20 cellular contexts compared by ENCODE assay signal in the genomic region with DNA sequence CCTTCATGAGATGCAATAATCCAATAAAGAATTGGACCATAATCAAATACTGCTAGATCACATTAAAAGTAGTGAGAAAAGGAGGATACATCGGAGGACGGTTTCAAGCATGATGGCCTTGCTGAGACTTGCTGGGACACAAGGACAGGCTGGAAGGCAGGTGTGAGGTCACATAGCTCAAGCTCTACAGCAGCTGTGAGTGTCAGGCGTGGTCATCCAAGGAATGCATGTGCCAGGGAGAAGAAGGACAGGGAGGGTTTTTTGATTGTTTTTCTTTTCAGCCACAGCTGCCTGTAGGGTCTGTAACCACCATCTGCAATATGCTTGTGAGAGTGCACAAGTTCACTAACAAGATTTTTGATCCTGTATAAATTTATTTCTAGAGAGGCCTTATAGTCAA. TPM values are rescaled to one million over a fixed set of nuclear protein-coding genes. Genes with fewer than 3 reads are reported as not detected.
A peak's percentile ranks its signal among the peaks of the same experiment; 100 is the strongest.
DNase-seq lines count a peak whose midpoint lies in the region; ATAC-seq lines count a peak whose summit lies in the region.
"Had no signal": no experiment of that assay in that cellular context is flagged by ENCODE, and none has a peak within 500 bp of the region (broad histone marks: within the 10 kb centered on the region; RNA-seq: fewer than 3 reads in every experiment).

No MANE protein-coding gene starts in this region.

- no peak for DNase-seq in CD4-positive, CD25-positive, alpha-beta regulatory T cell
- DNase-seq in DMS79 (lab: John Stamatoyannopoulos, UW), result peak; percentile 25
- DNase-seq in activated CD8-positive, alpha-beta T cell treated with anti-CD3 and anti-CD28 coated beads, Interleukin-2, amount 10 ng/mL, durations not matched to agents 7 days and 5 days, result no peak
- no peak for DNase-seq in naive B cell
- no peak for DNase-seq in HuH-7 (ENCODE audit: low spot score)
- DNase-seq in cerebellum (ENCODE audit: low spot score), result no peak
- DNase-seq in superior temporal gyrus (ENCODE audit: extremely low spot score), result no peak
- DNase-seq: amniotic stem cell; COR-L47; dermis blood vessel endothelial cell; EL; head of caudate nucleus; KBM-7; NCI-H146; small intestine; stimulated activated CD4-positive, alpha-beta T cell treated with anti-CD3 and anti-CD28 coated beads, Interleukin-2, amount 100 ng/mL, for 48 hours; stimulated activated naive CD8-positive, alpha-beta T cell treated with anti-CD3 and anti-CD28 coated beads, Interleukin-15, Interleukin-2, amounts not matched to agents 100 U/mL and 50 U/mL, for 24 hours had no signal

- POLR2A ChIA-PET in activated CD8-positive, alpha-beta T cell treated with anti-CD3 and anti-CD28 coated beads, Interleukin-2, amount 10 ng/mL, durations not matched to agents 7 days and 5 days (lab: Charles Lee), result no interaction called here

- no peak overlapping the region for H3K27ac ChIP-seq in CD4-positive, CD25-positive, alpha-beta regulatory T cell (ENCODE audit: insufficient read depth, low read length, poor library complexity, severe bottlenecking)
- H3K27ac ChIP-seq: tibial nerve had no signal

- H3K4me3 Mint-ChIP-seq in CD4-positive, CD25-positive, alpha-beta regulatory T cell, result no peak overlapping the region
- no peak overlapping the region for H3K4me3 Mint-ChIP-seq in activated CD8-positive, alpha-beta T cell treated with anti-CD3 and anti-CD28 coated beads, Interleukin-2, amount 10 ng/mL, durations not matched to agents 7 days and 5 days
- no peak overlapping the region for H3K4me3 Mint-ChIP-seq in naive B cell

- H3K4me1 Mint-ChIP-seq in CD4-positive, CD25-positive, alpha-beta regulatory T cell, result peaks cover 0 to 45% (median 19%) of the 10 kb centered on the region in 4 donors
- peaks cover 7% of the 10 kb centered on the region for H3K4me1 Mint-ChIP-seq in activated CD8-positive, alpha-beta T cell treated with anti-CD3 and anti-CD28 coated beads, Interleukin-2, amount 10 ng/mL, durations not matched to agents 7 days and 5 days (ENCODE audit: low read depth)
- H3K4me1 Mint-ChIP-seq in naive B cell, result peaks cover 32 to 43% (median 42%) of the 10 kb centered on the region in 3 donors

- H3K36me3 Mint-ChIP-seq in CD4-positive, CD25-positive, alpha-beta regulatory T cell, result peaks cover 61% of the 10 kb centered on the region
- peaks cover 68% of the 10 kb centered on the region for H3K36me3 Mint-ChIP-seq in activated CD8-positive, alpha-beta T cell treated with anti-CD3 and anti-CD28 coated beads, Interleukin-2, amount 10 ng/mL, durations not matched to agents 7 days and 5 days (ENCODE audit: low read depth)
- peaks cover 15 to 41% of the 10 kb centered on the region in 2 donors for H3K36me3 Mint-ChIP-seq in naive B cell

- no peak for ATAC-seq in CD4-positive, CD25-positive, alpha-beta regulatory T cell (ENCODE audit: low read depth in 2 of 2)
- no peak for ATAC-seq in activated CD8-positive, alpha-beta T cell treated with anti-CD3 and anti-CD28 coated beads, Interleukin-2, amount 10 ng/mL, durations not matched to agents 7 days and 5 days
- no peak for ATAC-seq in naive B cell (ENCODE audit: low read depth in 2 of 2)
- ATAC-seq: left lobe of liver; stimulated activated naive CD8-positive, alpha-beta T cell treated with anti-CD3 and anti-CD28 coated beads, Interleukin-15, Interleukin-2, amounts not matched to agents 100 U/mL and 50 U/mL, for 24 hours had no signal

- H3K4me1 ChIP-seq in CD4-positive, CD25-positive, alpha-beta regulatory T cell (ENCODE audit: control insufficient read depth, insufficient read depth, low read length, poor library complexity, severe bottlenecking), result no peaks in the 10 kb centered on the region

- CTCF ChIA-PET in activated CD8-positive, alpha-beta T cell treated with anti-CD3 and anti-CD28 coated beads, Interleukin-2, amount 10 ng/mL, durations not matched to agents 7 days and 5 days (lab: Charles Lee), result no interaction called here

- peaks cover 97% of the 10 kb centered on the region for H3K36me3 ChIP-seq in CD4-positive, CD25-positive, alpha-beta regulatory T cell (ENCODE audit: control insufficient read depth, insufficient read depth, low read length)
- H3K36me3 ChIP-seq: tibial nerve had no signal

- H3K27me3 ChIP-seq in CD4-positive, CD25-positive, alpha-beta regulatory T cell (ENCODE audit: control insufficient read depth, insufficient read depth, low read length), result no peaks in the 10 kb centered on the region
- H3K27me3 ChIP-seq: tibial nerve had no signal

- H3K4me3 ChIP-seq in CD4-positive, CD25-positive, alpha-beta regulatory T cell (ENCODE audit: low read depth, low read length), result no peak overlapping the region
- H3K4me3 ChIP-seq: tibial nerve had no signal

- peak overlapping the region; percentile 9 to 87 (median 36) for H3K27ac Mint-ChIP-seq in CD4-positive, CD25-positive, alpha-beta regulatory T cell
- H3K27ac Mint-ChIP-seq in activated CD8-positive, alpha-beta T cell treated with anti-CD3 and anti-CD28 coated beads, Interleukin-2, amount 10 ng/mL, durations not matched to agents 7 days and 5 days, result peak overlapping the region; percentile 51
- H3K27ac Mint-ChIP-seq in naive B cell, result peak overlapping the region in 4 of 6 donors; percentile 49 to 89 (median 74)

- no peaks in the 10 kb centered on the region for H3K9me3 ChIP-seq in CD4-positive, CD25-positive, alpha-beta regulatory T cell (ENCODE audit: control insufficient read depth in 2 of 2, low read length in 2 of 2)
- H3K9me3 ChIP-seq: tibial nerve had no signal

- no peaks in the 10 kb centered on the region for H3K9me3 Mint-ChIP-seq in CD4-positive, CD25-positive, alpha-beta regulatory T cell
- no peaks in the 10 kb centered on the region for H3K9me3 Mint-ChIP-seq in activated CD8-positive, alpha-beta T cell treated with anti-CD3 and anti-CD28 coated beads, Interleukin-2, amount 10 ng/mL, durations not matched to agents 7 days and 5 days (ENCODE audit: insufficient read depth)
- H3K9me3 Mint-ChIP-seq in naive B cell, result no peaks in the 10 kb centered on the region

- H3K27me3 Mint-ChIP-seq in CD4-positive, CD25-positive, alpha-beta regulatory T cell, result no peaks in the 10 kb centered on the region
- no peaks in the 10 kb centered on the region for H3K27me3 Mint-ChIP-seq in activated CD8-positive, alpha-beta T cell treated with anti-CD3 and anti-CD28 coated beads, Interleukin-2, amount 10 ng/mL, durations not matched to agents 7 days and 5 days (ENCODE audit: low read depth)
- H3K27me3 Mint-ChIP-seq in naive B cell, result no peaks in the 10 kb centered on the region

RNA-seq across cellular contexts. Expression of a gene that starts 57.6 kb away (rescaled TPM):
- 0.57 TPM for total RNA-seq in CD4-positive, CD25-positive, alpha-beta regulatory T cell
- polyA plus RNA-seq in CD4-positive, CD25-positive, alpha-beta regulatory T cell, result not detected
- not detected for total RNA-seq in activated CD8-positive, alpha-beta T cell treated with anti-CD3 and anti-CD28 coated beads, Interleukin-2, amount 10 ng/mL, durations not matched to agents 7 days and 5 days
- polyA plus RNA-seq in naive B cell (ENCODE audit: low read depth in 6 of 6), result not detected
- total RNA-seq in cerebellum, result not detected
- total RNA-seq: dermis blood vessel endothelial cell, pulmonary artery endothelial cell, tibial nerve had no signal
- polyA plus RNA-seq: small intestine had no signal
